In the genomic region with DNA sequence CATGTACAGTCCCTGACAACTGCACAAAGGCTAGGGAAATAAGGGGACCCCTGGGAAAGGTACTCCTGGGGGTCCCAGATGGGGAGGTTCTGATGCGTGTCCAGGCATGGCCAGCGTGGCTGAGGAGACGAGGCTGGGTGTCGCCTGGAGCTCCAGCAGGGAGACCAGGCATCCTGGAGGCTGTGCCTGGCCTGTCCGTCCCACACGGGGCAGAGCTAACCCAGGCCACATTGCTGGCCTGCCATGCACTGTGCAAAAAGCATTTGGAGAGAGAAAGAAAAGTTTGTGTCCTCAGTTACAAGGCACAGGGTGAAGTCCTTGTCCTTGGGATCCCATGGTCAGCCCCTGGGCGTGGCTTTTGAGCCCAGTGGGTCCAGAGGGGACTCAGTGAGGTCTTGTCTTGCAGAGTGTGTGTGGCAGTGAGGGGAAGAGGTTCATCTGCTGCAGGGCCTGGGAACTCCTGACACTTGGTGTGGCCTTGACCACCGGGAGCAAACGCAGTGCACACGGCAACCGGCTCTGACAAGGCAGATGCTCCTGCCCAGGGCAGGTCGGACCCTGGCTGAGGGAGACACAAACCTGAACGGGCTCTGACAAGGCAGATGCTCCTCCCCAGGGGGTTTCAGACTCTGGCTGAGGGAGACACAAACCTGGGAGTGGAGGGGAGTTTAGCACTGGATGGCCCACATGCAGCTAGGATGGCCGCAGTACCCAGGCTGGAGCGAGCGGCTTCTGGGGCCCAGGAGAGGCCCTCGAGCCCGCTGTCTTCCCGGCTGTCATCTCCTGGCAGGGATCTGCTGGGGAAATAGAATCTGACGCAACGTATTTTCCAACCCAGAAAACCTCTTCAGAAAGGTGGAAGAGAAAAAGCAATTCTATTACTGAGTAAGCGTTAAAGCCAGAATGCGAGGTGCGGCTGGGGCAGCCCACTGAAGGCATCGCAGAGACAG, we compare ENCODE assay signal across 1 cellular context.
TF ChIP-seq lines count a peak whose summit lies in the region.

No MANE protein-coding gene starts in this region.

TF ChIP-seq in HepG2, 621 proteins besides CTCF, POLR2A, EP300 and RAD21 (continued from another document and continues in another):
- TF ChIP-seq ZNF781 (CRISPR knock-in tag; IDR thresholded peaks at IDR 0.05; ENCODE audit: borderline replicate concordance, not compliant biosample characterization) (no peak), SIN3A (IDR thresholded peaks at IDR 0.05; ENCODE audit: borderline replicate concordance, low read depth, low read length) (no peak), HMG20A (CRISPR knock-in tag; IDR thresholded peaks at IDR 0.05; ENCODE audit: borderline replicate concordance) (peak; percentile 12; the same call in 1 of the 2 replicates), ESRRA (CRISPR knock-in tag; IDR thresholded peaks at IDR 0.05; ENCODE audit: low read depth) (peak; percentile 68; the same call in 1 of the 2 replicates), RAD51 (IDR thresholded peaks at IDR 0.05; ENCODE audit: borderline replicate concordance) (no peak), ZSCAN20 (CRISPR knock-in tag; IDR thresholded peaks at IDR 0.05; ENCODE audit: borderline replicate concordance) (no peak), ZC3H4 (CRISPR knock-in tag; IDR thresholded peaks at IDR 0.05; ENCODE audit: borderline replicate concordance) (no peak), HOXA3 (CRISPR knock-in tag; IDR thresholded peaks at IDR 0.05) (peak; percentile 82), ZNF546 (CRISPR knock-in tag; conservative IDR thresholded peaks at IDR 0.05) (no peak), SNRNP70 (IDR thresholded peaks at IDR 0.05; ENCODE audit: low read depth, low read length) (no peak), RFXANK (CRISPR knock-in tag; IDR thresholded peaks at IDR 0.05) (no peak), ZNF10 (CRISPR knock-in tag; IDR thresholded peaks at IDR 0.05; ENCODE audit: borderline replicate concordance, low read depth) (no peak), TRIM24 (CRISPR knock-in tag; IDR thresholded peaks at IDR 0.05) (no peak; the same call in 1 of the 2 replicates), ZNF724P (CRISPR knock-in tag; IDR thresholded peaks at IDR 0.05; ENCODE audit: borderline replicate concordance) (no peak), NRL (CRISPR knock-in tag; IDR thresholded peaks at IDR 0.05; ENCODE audit: borderline replicate concordance) (peak; percentile 58; the same call in 1 of the 2 replicates), ZNF501 (CRISPR knock-in tag; IDR thresholded peaks at IDR 0.05) (peak; percentile 56; the same call in 1 of the 2 replicates), ZNF317 (CRISPR knock-in tag; IDR thresholded peaks at IDR 0.05) (peak; percentile 71), ZNF3 (CRISPR knock-in tag; IDR thresholded peaks at IDR 0.05) (no peak), HHEX (CRISPR knock-in tag; IDR thresholded peaks at IDR 0.05) (no peak), NONO (IDR thresholded peaks at IDR 0.05) (no peak), NONO (CRISPR knock-in tag; conservative IDR thresholded peaks at IDR 0.05) (peak; percentile 78), ZZZ3 (CRISPR knock-in tag; IDR thresholded peaks at IDR 0.05; ENCODE audit: borderline replicate concordance) (0 out of 2 replicates have a peak, but pooled peaks have one; percentile 10), MLLT10 (CRISPR knock-in tag; IDR thresholded peaks at IDR 0.05) (no peak), SATB2 (CRISPR knock-in tag; IDR thresholded peaks at IDR 0.05) (no peak)
- TF ChIP-seq, protein P1, sequence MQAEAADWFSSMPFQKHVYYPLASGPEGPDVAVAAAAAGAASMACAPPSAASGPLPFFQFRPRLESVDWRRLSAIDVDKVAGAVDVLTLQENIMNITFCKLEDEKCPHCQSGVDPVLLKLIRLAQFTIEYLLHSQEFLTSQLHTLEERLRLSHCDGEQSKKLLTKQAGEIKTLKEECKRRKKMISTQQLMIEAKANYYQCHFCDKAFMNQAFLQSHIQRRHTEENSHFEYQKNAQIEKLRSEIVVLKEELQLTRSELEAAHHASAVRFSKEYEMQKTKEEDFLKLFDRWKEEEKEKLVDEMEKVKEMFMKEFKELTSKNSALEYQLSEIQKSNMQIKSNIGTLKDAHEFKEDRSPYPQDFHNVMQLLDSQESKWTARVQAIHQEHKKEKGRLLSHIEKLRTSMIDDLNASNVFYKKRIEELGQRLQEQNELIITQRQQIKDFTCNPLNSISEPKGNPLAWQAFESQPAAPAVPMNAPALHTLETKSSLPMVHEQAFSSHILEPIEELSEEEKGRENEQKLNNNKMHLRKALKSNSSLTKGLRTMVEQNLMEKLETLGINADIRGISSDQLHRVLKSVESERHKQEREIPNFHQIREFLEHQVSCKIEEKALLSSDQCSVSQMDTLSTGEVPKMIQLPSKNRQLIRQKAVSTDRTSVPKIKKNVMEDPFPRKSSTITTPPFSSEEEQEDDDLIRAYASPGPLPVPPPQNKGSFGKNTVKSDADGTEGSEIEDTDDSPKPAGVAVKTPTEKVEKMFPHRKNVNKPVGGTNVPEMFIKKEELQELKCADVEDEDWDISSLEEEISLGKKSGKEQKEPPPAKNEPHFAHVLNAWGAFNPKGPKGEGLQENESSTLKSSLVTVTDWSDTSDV (CRISPR knock-in tag; IDR thresholded peaks at IDR 0.05) = peak; percentile 92; the same call in 1 of the 2 replicates
- TF ChIP-seq, protein P2, sequence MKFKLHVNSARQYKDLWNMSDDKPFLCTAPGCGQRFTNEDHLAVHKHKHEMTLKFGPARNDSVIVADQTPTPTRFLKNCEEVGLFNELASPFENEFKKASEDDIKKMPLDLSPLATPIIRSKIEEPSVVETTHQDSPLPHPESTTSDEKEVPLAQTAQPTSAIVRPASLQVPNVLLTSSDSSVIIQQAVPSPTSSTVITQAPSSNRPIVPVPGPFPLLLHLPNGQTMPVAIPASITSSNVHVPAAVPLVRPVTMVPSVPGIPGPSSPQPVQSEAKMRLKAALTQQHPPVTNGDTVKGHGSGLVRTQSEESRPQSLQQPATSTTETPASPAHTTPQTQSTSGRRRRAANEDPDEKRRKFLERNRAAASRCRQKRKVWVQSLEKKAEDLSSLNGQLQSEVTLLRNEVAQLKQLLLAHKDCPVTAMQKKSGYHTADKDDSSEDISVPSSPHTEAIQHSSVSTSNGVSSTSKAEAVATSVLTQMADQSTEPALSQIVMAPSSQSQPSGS (CRISPR knock-in tag; IDR thresholded peaks at IDR 0.05) = peak; percentile 33; the same call in 1 of the 2 replicates
- TF ChIP-seq, protein P3, sequence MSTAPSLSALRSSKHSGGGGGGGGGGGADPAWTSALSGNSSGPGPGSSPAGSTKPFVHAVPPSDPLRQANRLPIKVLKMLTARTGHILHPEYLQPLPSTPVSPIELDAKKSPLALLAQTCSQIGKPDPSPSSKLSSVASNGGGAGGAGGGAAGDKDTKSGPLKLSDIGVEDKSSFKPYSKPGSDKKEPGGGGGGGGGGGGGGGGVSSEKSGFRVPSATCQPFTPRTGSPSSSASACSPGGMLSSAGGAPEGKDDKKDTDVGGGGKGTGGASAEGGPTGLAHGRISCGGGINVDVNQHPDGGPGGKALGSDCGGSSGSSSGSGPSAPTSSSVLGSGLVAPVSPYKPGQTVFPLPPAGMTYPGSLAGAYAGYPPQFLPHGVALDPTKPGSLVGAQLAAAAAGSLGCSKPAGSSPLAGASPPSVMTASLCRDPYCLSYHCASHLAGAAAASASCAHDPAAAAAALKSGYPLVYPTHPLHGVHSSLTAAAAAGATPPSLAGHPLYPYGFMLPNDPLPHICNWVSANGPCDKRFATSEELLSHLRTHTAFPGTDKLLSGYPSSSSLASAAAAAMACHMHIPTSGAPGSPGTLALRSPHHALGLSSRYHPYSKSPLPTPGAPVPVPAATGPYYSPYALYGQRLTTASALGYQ (CRISPR knock-in tag; IDR thresholded peaks at IDR 0.05) = 0 out of 2 replicates have a peak, but pooled peaks have one; percentile 16
- TF ChIP-seq, protein P4, sequence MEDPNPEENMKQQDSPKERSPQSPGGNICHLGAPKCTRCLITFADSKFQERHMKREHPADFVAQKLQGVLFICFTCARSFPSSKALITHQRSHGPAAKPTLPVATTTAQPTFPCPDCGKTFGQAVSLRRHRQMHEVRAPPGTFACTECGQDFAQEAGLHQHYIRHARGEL (CRISPR knock-in tag; IDR thresholded peaks at IDR 0.05) = 0 out of 2 replicates have a peak, but pooled peaks have one; percentile 54
- TF ChIP-seq, protein P5, sequence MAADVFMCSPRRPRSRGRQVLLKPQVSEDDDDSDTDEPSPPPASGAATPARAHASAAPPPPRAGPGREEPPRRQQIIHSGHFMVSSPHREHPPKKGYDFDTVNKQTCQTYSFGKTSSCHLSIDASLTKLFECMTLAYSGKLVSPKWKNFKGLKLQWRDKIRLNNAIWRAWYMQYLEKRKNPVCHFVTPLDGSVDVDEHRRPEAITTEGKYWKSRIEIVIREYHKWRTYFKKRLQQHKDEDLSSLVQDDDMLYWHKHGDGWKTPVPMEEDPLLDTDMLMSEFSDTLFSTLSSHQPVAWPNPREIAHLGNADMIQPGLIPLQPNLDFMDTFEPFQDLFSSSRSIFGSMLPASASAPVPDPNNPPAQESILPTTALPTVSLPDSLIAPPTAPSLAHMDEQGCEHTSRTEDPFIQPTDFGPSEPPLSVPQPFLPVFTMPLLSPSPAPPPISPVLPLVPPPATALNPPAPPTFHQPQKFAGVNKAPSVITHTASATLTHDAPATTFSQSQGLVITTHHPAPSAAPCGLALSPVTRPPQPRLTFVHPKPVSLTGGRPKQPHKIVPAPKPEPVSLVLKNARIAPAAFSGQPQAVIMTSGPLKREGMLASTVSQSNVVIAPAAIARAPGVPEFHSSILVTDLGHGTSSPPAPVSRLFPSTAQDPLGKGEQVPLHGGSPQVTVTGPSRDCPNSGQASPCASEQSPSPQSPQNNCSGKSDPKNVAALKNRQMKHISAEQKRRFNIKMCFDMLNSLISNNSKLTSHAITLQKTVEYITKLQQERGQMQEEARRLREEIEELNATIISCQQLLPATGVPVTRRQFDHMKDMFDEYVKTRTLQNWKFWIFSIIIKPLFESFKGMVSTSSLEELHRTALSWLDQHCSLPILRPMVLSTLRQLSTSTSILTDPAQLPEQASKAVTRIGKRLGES (CRISPR knock-in tag; IDR thresholded peaks at IDR 0.05; ENCODE audit: borderline replicate concordance) = no peak
- TF ChIP-seq, protein P6, sequence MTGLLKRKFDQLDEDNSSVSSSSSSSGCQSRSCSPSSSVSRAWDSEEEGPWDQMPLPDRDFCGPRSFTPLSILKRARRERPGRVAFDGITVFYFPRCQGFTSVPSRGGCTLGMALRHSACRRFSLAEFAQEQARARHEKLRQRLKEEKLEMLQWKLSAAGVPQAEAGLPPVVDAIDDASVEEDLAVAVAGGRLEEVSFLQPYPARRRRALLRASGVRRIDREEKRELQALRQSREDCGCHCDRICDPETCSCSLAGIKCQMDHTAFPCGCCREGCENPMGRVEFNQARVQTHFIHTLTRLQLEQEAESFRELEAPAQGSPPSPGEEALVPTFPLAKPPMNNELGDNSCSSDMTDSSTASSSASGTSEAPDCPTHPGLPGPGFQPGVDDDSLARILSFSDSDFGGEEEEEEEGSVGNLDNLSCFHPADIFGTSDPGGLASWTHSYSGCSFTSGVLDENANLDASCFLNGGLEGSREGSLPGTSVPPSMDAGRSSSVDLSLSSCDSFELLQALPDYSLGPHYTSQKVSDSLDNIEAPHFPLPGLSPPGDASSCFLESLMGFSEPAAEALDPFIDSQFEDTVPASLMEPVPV (CRISPR knock-in tag; IDR thresholded peaks at IDR 0.05) = no peak; the same call in 1 of the 2 replicates
- TF ChIP-seq, protein P7, sequence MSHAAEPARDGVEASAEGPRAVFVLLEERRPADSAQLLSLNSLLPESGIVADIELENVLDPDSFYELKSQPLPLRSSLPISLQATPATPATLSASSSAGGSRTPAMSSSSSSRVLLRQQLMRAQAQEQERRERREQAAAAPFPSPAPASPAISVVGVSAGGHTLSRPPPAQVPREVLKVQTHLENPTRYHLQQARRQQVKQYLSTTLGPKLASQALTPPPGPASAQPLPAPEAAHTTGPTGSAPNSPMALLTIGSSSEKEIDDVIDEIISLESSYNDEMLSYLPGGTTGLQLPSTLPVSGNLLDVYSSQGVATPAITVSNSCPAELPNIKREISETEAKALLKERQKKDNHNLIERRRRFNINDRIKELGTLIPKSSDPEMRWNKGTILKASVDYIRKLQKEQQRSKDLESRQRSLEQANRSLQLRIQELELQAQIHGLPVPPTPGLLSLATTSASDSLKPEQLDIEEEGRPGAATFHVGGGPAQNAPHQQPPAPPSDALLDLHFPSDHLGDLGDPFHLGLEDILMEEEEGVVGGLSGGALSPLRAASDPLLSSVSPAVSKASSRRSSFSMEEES (CRISPR knock-in tag; IDR thresholded peaks at IDR 0.05) = 0 out of 2 replicates have a peak, but pooled peaks have one; percentile 45
- TF ChIP-seq, protein P8, sequence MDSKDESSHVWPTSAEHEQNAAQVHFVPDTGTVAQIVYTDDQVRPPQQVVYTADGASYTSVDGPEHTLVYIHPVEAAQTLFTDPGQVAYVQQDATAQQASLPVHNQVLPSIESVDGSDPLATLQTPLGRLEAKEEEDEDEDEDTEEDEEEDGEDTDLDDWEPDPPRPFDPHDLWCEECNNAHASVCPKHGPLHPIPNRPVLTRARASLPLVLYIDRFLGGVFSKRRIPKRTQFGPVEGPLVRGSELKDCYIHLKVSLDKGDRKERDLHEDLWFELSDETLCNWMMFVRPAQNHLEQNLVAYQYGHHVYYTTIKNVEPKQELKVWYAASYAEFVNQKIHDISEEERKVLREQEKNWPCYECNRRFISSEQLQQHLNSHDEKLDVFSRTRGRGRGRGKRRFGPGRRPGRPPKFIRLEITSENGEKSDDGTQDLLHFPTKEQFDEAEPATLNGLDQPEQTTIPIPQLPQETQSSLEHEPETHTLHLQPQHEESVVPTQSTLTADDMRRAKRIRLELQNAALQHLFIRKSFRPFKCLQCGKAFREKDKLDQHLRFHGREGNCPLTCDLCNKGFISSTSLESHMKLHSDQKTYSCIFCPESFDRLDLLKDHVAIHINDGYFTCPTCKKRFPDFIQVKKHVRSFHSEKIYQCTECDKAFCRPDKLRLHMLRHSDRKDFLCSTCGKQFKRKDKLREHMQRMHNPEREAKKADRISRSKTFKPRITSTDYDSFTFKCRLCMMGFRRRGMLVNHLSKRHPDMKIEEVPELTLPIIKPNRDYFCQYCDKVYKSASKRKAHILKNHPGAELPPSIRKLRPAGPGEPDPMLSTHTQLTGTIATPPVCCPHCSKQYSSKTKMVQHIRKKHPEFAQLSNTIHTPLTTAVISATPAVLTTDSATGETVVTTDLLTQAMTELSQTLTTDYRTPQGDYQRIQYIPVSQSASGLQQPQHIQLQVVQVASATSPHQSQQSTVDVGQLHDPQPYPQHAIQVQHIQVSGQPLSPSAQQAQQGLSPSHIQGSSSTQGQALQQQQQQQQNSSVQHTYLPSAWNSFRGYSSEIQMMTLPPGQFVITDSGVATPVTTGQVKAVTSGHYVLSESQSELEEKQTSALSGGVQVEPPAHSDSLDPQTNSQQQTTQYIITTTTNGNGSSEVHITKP (CRISPR knock-in tag; IDR thresholded peaks at IDR 0.05; ENCODE audit: low read depth) = no peak
- TF ChIP-seq, protein P9, sequence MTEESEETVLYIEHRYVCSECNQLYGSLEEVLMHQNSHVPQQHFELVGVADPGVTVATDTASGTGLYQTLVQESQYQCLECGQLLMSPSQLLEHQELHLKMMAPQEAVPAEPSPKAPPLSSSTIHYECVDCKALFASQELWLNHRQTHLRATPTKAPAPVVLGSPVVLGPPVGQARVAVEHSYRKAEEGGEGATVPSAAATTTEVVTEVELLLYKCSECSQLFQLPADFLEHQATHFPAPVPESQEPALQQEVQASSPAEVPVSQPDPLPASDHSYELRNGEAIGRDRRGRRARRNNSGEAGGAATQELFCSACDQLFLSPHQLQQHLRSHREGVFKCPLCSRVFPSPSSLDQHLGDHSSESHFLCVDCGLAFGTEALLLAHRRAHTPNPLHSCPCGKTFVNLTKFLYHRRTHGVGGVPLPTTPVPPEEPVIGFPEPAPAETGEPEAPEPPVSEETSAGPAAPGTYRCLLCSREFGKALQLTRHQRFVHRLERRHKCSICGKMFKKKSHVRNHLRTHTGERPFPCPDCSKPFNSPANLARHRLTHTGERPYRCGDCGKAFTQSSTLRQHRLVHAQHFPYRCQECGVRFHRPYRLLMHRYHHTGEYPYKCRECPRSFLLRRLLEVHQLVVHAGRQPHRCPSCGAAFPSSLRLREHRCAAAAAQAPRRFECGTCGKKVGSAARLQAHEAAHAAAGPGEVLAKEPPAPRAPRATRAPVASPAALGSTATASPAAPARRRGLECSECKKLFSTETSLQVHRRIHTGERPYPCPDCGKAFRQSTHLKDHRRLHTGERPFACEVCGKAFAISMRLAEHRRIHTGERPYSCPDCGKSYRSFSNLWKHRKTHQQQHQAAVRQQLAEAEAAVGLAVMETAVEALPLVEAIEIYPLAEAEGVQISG (CRISPR knock-in tag; IDR thresholded peaks at IDR 0.05) = peak; percentile 62
